Comparison of ENCODE assay signal across 27 cellular contexts in genomic region chr12:170361-171225, GRCh38. TPM values are rescaled to one million over a fixed set of nuclear protein-coding genes. Genes with fewer than 3 reads are reported as not detected.
"Had no signal": no experiment of that assay in that cellular context is flagged by ENCODE, and none has a peak within 500 bp of the region (broad histone marks: within the 10 kb centered on the region; RNA-seq: fewer than 3 reads in every experiment).

No MANE protein-coding gene starts in this region.

- H3K36me3 ChIP-seq: adrenal gland, ascending aorta, esophagus muscularis mucosa, gastrocnemius medialis, thoracic aorta, vagina had no signal

- DNase-seq: activated CD4-positive, alpha-beta T cell treated with anti-CD3 and anti-CD28 coated beads for 1 hour; activated CD4-positive, alpha-beta T cell treated with anti-CD3 and anti-CD28 coated beads, Interleukin-2, amount 50 U/mL, for 4 hours; activated CD8-positive, alpha-beta memory T cell treated with anti-CD3 and anti-CD28 coated beads for 24 hours; activated CD8-positive, alpha-beta memory T cell treated with anti-CD3 and anti-CD28 coated beads, Interleukin-2, amount 50 U/mL, for 4 hours; activated naive CD4-positive, alpha-beta T cell; activated T-cell treated with anti-CD3 and anti-CD28 coated beads, Interleukin-2, amount 50 U/mL, for 24 hours; adrenal gland; central memory CD4-positive, alpha-beta T cell; effector memory CD4-positive, alpha-beta T cell; gastrocnemius medialis; head of caudate nucleus; hypothalamus; left ventricle myocardium superior; mammary epithelial cell; stimulated activated CD4-positive, alpha-beta T cell treated with anti-CD3 and anti-CD28 coated beads, Interleukin-2, amount 100 ng/mL, for 48 hours; stimulated activated CD8-positive, alpha-beta memory T cell treated with anti-CD3 and anti-CD28 coated beads, Interleukin-4, amount 100 ng/mL, for 48 hours; stimulated activated naive B cell treated with anti-CD40 and anti-IgM and Interleukin-4, amounts not matched to agents 10 μg/mL and 1 μg/mL and 100 μg/mL, for 72 hours had no signal

- H3K27ac ChIP-seq: adrenal gland, ascending aorta, esophagus muscularis mucosa, gastrocnemius medialis, thoracic aorta, vagina, VCaP had no signal

- H3K4me3 ChIP-seq: adrenal gland, ascending aorta, esophagus muscularis mucosa, gastrocnemius medialis, thoracic aorta, vagina had no signal

- H3K27ac Mint-ChIP-seq: activated naive CD8-positive, alpha-beta T cell; activated T-cell treated with anti-CD3 and anti-CD28 coated beads, Interleukin-2, amount 50 U/mL, for 24 hours; activated T-helper 2 cell treated with anti-CD3 and anti-CD28 coated beads, Interferon-gamma antibody, Interleukin-2, Interleukin-4, amounts not matched to agents 10 μg/mL and 5 μg/mL and 100 μg/mL, durations not matched to agents 14 hours and 24 hours and 36 hours; stimulated activated naive B cell treated with anti-CD40 and anti-IgM and Interleukin-4, amounts not matched to agents 10 μg/mL and 1 μg/mL and 100 μg/mL, for 72 hours; type B pancreatic cell had no signal

- H3K27me3 ChIP-seq: adrenal gland, ascending aorta, vagina had no signal

- H3K4me1 Mint-ChIP-seq: stimulated activated naive B cell treated with anti-CD40 and anti-IgM and Interleukin-4, amounts not matched to agents 10 μg/mL and 1 μg/mL and 100 μg/mL, for 72 hours had no signal

- ATAC-seq: gastrocnemius medialis; left ventricle myocardium superior; stimulated activated naive B cell treated with anti-CD40 and anti-IgM and Interleukin-4, amounts not matched to agents 10 μg/mL and 1 μg/mL and 100 μg/mL, for 72 hours had no signal

- H3K9me3 ChIP-seq: adrenal gland, ascending aorta, esophagus muscularis mucosa, gastrocnemius medialis, thoracic aorta, vagina had no signal

- H3K4me1 ChIP-seq: adrenal gland, ascending aorta, vagina had no signal

- H3K36me3 Mint-ChIP-seq: activated naive CD8-positive, alpha-beta T cell; stimulated activated naive B cell treated with anti-CD40 and anti-IgM and Interleukin-4, amounts not matched to agents 10 μg/mL and 1 μg/mL and 100 μg/mL, for 72 hours; type B pancreatic cell had no signal

- H3K9me3 Mint-ChIP-seq: activated T-cell treated with anti-CD3 and anti-CD28 coated beads, Interleukin-2, amount 50 U/mL, for 24 hours; activated T-helper 2 cell treated with anti-CD3 and anti-CD28 coated beads, Interferon-gamma antibody, Interleukin-2, Interleukin-4, amounts not matched to agents 10 μg/mL and 5 μg/mL and 100 μg/mL, durations not matched to agents 14 hours and 24 hours and 36 hours; stimulated activated naive B cell treated with anti-CD40 and anti-IgM and Interleukin-4, amounts not matched to agents 10 μg/mL and 1 μg/mL and 100 μg/mL, for 72 hours; type B pancreatic cell had no signal

- H3K4me3 Mint-ChIP-seq: activated naive CD8-positive, alpha-beta T cell; activated T-cell treated with anti-CD3 and anti-CD28 coated beads, Interleukin-2, amount 50 U/mL, for 24 hours; stimulated activated naive B cell treated with anti-CD40 and anti-IgM and Interleukin-4, amounts not matched to agents 10 μg/mL and 1 μg/mL and 100 μg/mL, for 72 hours; type B pancreatic cell had no signal

RNA-seq across cellular contexts. Expression of gene SLC6A12, which starts 43.4 kb away (rescaled TPM):
- total RNA-seq: endothelial cell of umbilical vein; T-helper 2 cell treated with Interferon-gamma antibody and Interleukin-4, amounts not matched to agents 100 ng/mL and 5 ng/mL, for 36 hours; vagina had no signal
- polyA plus RNA-seq: endothelial cell of umbilical vein, mammary epithelial cell had no signal
